Comparison of ENCODE assay signal across 8 cellular contexts in the genomic region with DNA sequence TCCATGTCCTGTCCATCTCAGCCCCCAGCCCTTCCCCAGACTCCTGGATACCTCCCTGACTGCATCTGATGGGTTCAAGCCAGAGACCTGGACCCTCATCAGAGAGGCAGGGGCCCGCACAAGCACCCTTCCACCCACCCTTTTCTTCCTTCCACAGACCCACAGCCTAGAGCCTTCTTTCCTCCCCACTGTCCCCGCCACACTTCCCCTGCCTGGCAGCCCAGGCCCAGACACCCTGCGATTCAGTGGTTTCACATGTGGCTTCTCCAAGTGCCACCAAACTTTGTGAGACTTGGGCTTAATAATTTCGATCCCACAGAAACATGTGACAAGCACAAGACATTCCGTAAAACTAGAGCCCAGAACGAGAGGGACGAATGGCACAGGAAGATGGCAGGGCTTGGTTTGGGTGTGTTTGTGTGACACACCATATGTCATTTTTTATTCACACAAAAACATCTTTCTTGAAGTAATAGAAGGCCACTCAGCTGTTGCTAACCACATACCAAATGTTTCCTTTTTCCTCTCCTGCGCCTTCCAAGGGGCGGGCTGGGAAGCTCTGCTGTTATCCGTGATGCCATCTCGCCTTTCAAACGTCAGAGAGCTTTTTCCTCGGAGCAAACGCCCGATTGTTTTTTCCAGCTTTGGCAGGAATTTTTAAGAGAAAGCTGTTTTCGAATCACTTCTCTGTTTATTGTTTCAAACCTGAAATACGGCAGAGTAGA.
DNase-seq lines count a peak whose midpoint lies in the region; ATAC-seq and TF ChIP-seq lines count a peak whose summit lies in the region.

No MANE protein-coding gene starts in this region.

- ATAC-seq in CD8-positive, alpha-beta T cell = no peak
- ATAC-seq in HG02973 (IDR thresholded peaks at IDR 0.05; ENCODE audit: unreplicated experiment) (no peak), HG03469 (IDR thresholded peaks at IDR 0.05; ENCODE audit: unreplicated experiment) (no peak)

- H3K27me3 ChIP-seq in CD8-positive, alpha-beta T cell (ENCODE audit: insufficient read depth, low read length) = no peaks in the 10 kb centered on the region
- no peaks in the 10 kb centered on the region for H3K27me3 ChIP-seq in SJCRH30

- H3K4me1 Mint-ChIP-seq in CD8-positive, alpha-beta T cell (ENCODE audit: low read depth) = peaks cover 10% of the 10 kb centered on the region

- H3K9me3 ChIP-seq in CD8-positive, alpha-beta T cell (ENCODE audit: low read length) = no peaks in the 10 kb centered on the region
- no peaks in the 10 kb centered on the region for H3K9me3 ChIP-seq in SJCRH30 (replicated peaks)

- DNase-seq in CD8-positive, alpha-beta T cell = no peak
- DNase-seq in SJCRH30 (peak; percentile 67 to 82), foreskin fibroblast (peak; percentile 91 to 95), pulmonary artery endothelial cell (ENCODE audit: low read depth, low spot score) (peak; percentile 83), DMS79 (lab: John Stamatoyannopoulos, UW) (no peak)
- DNase-seq in activated effector memory CD4-positive, alpha-beta T cell treated with anti-CD3 and anti-CD28 coated beads, Interleukin-2, amount 50 U/mL, for 16 hours = no peak

- CTCF ChIA-PET in CD8-positive, alpha-beta T cell (lab: Charles Lee) = no interaction called here

- no peak overlapping the region for H3K27ac ChIP-seq in CD8-positive, alpha-beta T cell (ENCODE audit: low read depth, low read length)
- H3K27ac ChIP-seq in SJCRH30 = peak overlapping the region; percentile 50

- POLR2A ChIA-PET in CD8-positive, alpha-beta T cell (lab: Charles Lee) = no interaction called here

- intact Hi-C loops in CD8-positive, alpha-beta T cell (cut with DNase I, micrococcal nuclease) = no loop called here

- H3K9me3 Mint-ChIP-seq in CD8-positive, alpha-beta T cell = no peaks in the 10 kb centered on the region

- TF ChIP-seq CTCF in CD8-positive, alpha-beta T cell (IDR thresholded peaks at IDR 0.05) = no peak
- no peak for TF ChIP-seq CTCF in foreskin fibroblast (IDR thresholded peaks at IDR 0.05; ENCODE audit: low read depth, low read length)

- peaks cover 9% of the 10 kb centered on the region for H3K36me3 Mint-ChIP-seq in CD8-positive, alpha-beta T cell

- H3K36me3 ChIP-seq in CD8-positive, alpha-beta T cell (ENCODE audit: insufficient read depth, low read length) = no peaks in the 10 kb centered on the region
- no peaks in the 10 kb centered on the region for H3K36me3 ChIP-seq in SJCRH30

- H3K27me3 Mint-ChIP-seq in CD8-positive, alpha-beta T cell (ENCODE audit: low read depth) = no peaks in the 10 kb centered on the region

- H3K4me3 Mint-ChIP-seq in CD8-positive, alpha-beta T cell = no peak overlapping the region

- no peak overlapping the region for H3K4me3 ChIP-seq in CD8-positive, alpha-beta T cell (ENCODE audit: low read depth, low read length)
- H3K4me3 ChIP-seq in SJCRH30 (peak overlapping the region; percentile 49), foreskin fibroblast (ENCODE audit: low read depth in 1 of 2, low read length in 2 of 2) (peak overlapping the region; percentile 31 to 43)

- peak overlapping the region; percentile 7 for H3K27ac Mint-ChIP-seq in CD8-positive, alpha-beta T cell

- H3K4me1 ChIP-seq in CD8-positive, alpha-beta T cell (ENCODE audit: insufficient read depth, low read length) = no peaks in the 10 kb centered on the region
- peaks cover 28% of the 10 kb centered on the region for H3K4me1 ChIP-seq in SJCRH30

Comparison
In these comparisons a context has a peak if more than half of its experiments do, and no peak if none do; other contexts are left out.
1. DNase-seq: peak in SJCRH30 (2 of 2), foreskin fibroblast (2 of 2) and pulmonary artery endothelial cell (single experiment); none in CD8-positive, alpha-beta T cell (0 of 7), DMS79 (single experiment) and activated effector memory CD4-positive, alpha-beta T cell treated with anti-CD3 and anti-CD28 coated beads, Interleukin-2, amount 50 U/mL, for 16 hours (single experiment).